In the genomic region with DNA sequence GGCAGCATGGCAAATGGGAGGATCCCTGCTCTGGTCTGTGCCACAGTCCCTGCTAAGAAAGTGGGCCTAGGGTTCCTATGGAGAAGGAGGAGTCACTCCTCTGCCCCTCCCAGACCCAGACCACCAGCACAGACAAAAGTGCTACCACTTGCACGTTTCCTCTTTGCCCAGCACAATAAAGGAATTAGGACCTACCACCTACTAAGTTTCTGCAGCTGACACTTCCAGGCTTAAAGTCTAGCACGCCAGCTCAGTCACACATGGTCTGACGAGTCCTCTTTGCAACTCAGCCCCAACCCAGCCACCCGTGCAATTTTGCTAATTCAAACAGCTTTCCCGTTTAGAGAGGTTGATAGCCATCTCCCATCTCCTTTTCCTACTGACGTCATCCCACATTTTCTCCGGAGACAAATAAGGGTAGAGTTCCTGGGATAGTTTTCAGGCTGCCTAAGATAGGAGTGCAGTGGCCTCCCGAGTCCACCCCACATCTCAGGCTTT, we compare ENCODE assay signal across 8 cellular contexts.
A peak's percentile ranks its signal among the peaks of the same experiment; 100 is the strongest.
DNase-seq lines count a peak whose midpoint lies in the region; ATAC-seq and TF ChIP-seq lines count a peak whose summit lies in the region.

No MANE protein-coding gene starts in this region.

- H2BK12ac ChIP-seq in H9 (ENCODE audit: insufficient read length, low read depth, low read length) = no peak overlapping the region

- H3K4me3 ChIP-seq in neuron (ENCODE audit: low read length) = peak overlapping the region; percentile 78

- no peak overlapping the region for H3T11ph ChIP-seq in H9 (ENCODE audit: low read length)

- H3K4me3 Mint-ChIP-seq in CD14-positive monocyte (peak overlapping the region; percentile 85 to 92), H9 (peak overlapping the region; percentile 72 to 91)

- H2AFZ ChIP-seq in H9 (ENCODE audit: low read length) (no peak overlapping the region), neuron (ENCODE audit: low read depth, low read length) (no peak overlapping the region)

- H3K18ac ChIP-seq in H9 (ENCODE audit: insufficient read length, low read depth, low read length) = no peak overlapping the region

- H3K4me1 Mint-ChIP-seq in CD14-positive monocyte (peaks cover 69% of the 10 kb centered on the region), H9 (peaks cover 38 to 45% of the 10 kb centered on the region in 2 experiments)

- no peak overlapping the region for H4K91ac ChIP-seq in H9 (ENCODE audit: insufficient read length, low read depth, low read length)

- no peak overlapping the region for H3K9ac ChIP-seq in H9 (ENCODE audit: extremely low read depth, insufficient read length, low read length)

- no peaks in the 10 kb centered on the region for H3K79me1 ChIP-seq in H9 (ENCODE audit: insufficient read depth, low read depth, low read length, poor library complexity, severe bottlenecking)

- H2BK120ac ChIP-seq in H9 (ENCODE audit: low read depth, low read length, poor library complexity, severe bottlenecking) = no peak overlapping the region

- H2BK5ac ChIP-seq in H9 (ENCODE audit: insufficient read length, low read length) = no peak overlapping the region

- ATAC-seq in SK-N-SH treated with all-trans-retinoic acid at 6 μM for 48 hours (peak; percentile 79), HG02763 (IDR thresholded peaks at IDR 0.05; ENCODE audit: unreplicated experiment) (no peak), HG03280 (IDR thresholded peaks at IDR 0.05; ENCODE audit: unreplicated experiment) (no peak)

- H3K27me3 ChIP-seq in H9 (ENCODE audit: insufficient read depth, low read length) (peaks cover 21% of the 10 kb centered on the region; the same call in 1 of the 2 replicates), neuron (ENCODE audit: insufficient read depth, low read length) (no peaks in the 10 kb centered on the region)

- H3K23ac ChIP-seq in H9 (ENCODE audit: insufficient read length, low read depth, low read length) = no peak overlapping the region

- peak overlapping the region; percentile 79 for H3K4me2 ChIP-seq in H9 (ENCODE audit: insufficient read depth, insufficient read length, low read length)

- WGBS in H9 (ENCODE audit: extremely low coverage, insufficient read length, low lambda C conversion rate) = no CpG with 5 or more reads among the region's 8 CpGs

- H3K14ac ChIP-seq in H9 (ENCODE audit: insufficient read depth, low read length) = no peak overlapping the region

- H3K36me3 ChIP-seq in neuron (ENCODE audit: insufficient read depth, low read length) = no peaks in the 10 kb centered on the region

- intact Hi-C loops in CD14-positive monocyte (cut with micrococcal nuclease) = loop anchor here (5.0 kb wide), 2 partner anchors 42 to 43 kb away; no protein-coding TSS in a partner anchor

- no peak for TF ChIP-seq CTCF in CD14-positive monocyte (IDR thresholded peaks at IDR 0.05)
- TF ChIP-seq CTCF in H9 (conservative IDR thresholded peaks at IDR 0.05) = no peak

- no peaks in the 10 kb centered on the region for H4K20me1 ChIP-seq in H9 (ENCODE audit: control insufficient read depth, insufficient read depth, insufficient read length)

- peaks cover 19% of the 10 kb centered on the region for H3K23me2 ChIP-seq in H9 (ENCODE audit: insufficient read length, low read depth, low read length, poor library complexity, severe bottlenecking)

- H3K27ac Mint-ChIP-seq in CD14-positive monocyte = peak overlapping the region; percentile 93 to 96 (median 95)
- H3K27ac Mint-ChIP-seq in H9 = no peak overlapping the region

- H3K4ac ChIP-seq in H9 (ENCODE audit: low read depth, low read length) = no peak overlapping the region

- peaks cover 9 to 13% of the 10 kb centered on the region in 2 donors for H3K36me3 Mint-ChIP-seq in CD14-positive monocyte
- H3K36me3 Mint-ChIP-seq in H9 (ENCODE audit: insufficient read depth in 1 of 3, low read depth in 3 of 3) = no peaks in the 10 kb centered on the region

- no peak overlapping the region for H4K8ac ChIP-seq in H9 (replicated peaks; ENCODE audit: insufficient read length, low read depth, low read length)

- H4K5ac ChIP-seq in H9 (ENCODE audit: insufficient read length, low read depth, low read length) = no peak overlapping the region

- H2BK20ac ChIP-seq in H9 (ENCODE audit: low read depth, low read length, poor library complexity, severe bottlenecking) = no peak overlapping the region

- no peaks in the 10 kb centered on the region for H3K9me3 ChIP-seq in H9 (ENCODE audit: control insufficient read depth, low read depth, low read length)
- H3K9me3 ChIP-seq in neuron (ENCODE audit: low read length) = no peaks in the 10 kb centered on the region

- H2BK15ac ChIP-seq in H9 (ENCODE audit: low read depth, low read length) = no peak overlapping the region

- H3K4me1 ChIP-seq in H9 (ENCODE audit: insufficient read depth, low read length) (peaks cover 3% of the 10 kb centered on the region; the same call in 1 of the 2 replicates), neuron (ENCODE audit: insufficient read depth, low read length) (peaks cover 39% of the 10 kb centered on the region)

- H3K9me3 Mint-ChIP-seq in CD14-positive monocyte (no peaks in the 10 kb centered on the region), H9 (no peaks in the 10 kb centered on the region; a peak in 1 of 5 replicates)

- DNase-seq in CD14-positive monocyte (ENCODE audit: low spot score) = peak; percentile 60
- peak; percentile 36 for DNase-seq in H9
- DNase-seq in fibroblast of gingiva (ENCODE audit: low read depth) = peak; percentile 81
- DNase-seq in inferior parietal cortex (ENCODE audit: extremely low spot score) = no peak

- no peak overlapping the region for H3K56ac ChIP-seq in H9 (ENCODE audit: insufficient read length, low read depth, low read length)

- no peak overlapping the region for H3K27ac ChIP-seq in H9 (ENCODE audit: insufficient read length, low read depth, low read length)

- H3K79me2 ChIP-seq in H9 (ENCODE audit: insufficient read depth, low read length) = no peaks in the 10 kb centered on the region

- no peak overlapping the region for H2AK5ac ChIP-seq in H9 (ENCODE audit: insufficient read length, low read length)

- H3K27me3 Mint-ChIP-seq in CD14-positive monocyte (ENCODE audit: low read depth in 3 of 3) (peaks cover 0 to 3% (median 2%) of the 10 kb centered on the region in 3 donors), H9 (ENCODE audit: low read depth) (peaks cover 94% of the 10 kb centered on the region)

TF ChIP-seq in SK-N-SH treated with all-trans-retinoic acid at 6 μM for 48 hours, 23 proteins besides CTCF, POLR2A, EP300 and RAD21:
- no peak for TF ChIP-seq OSR1 (CRISPR knock-in tag; IDR thresholded peaks at IDR 0.05)
- TF ChIP-seq ZFP3 (CRISPR knock-in tag; IDR thresholded peaks at IDR 0.05) = 0 out of 2 replicates have a peak, but pooled peaks have one; percentile 23
- TF ChIP-seq ISL1 (CRISPR knock-in tag; IDR thresholded peaks at IDR 0.05) = peak; percentile 6; the same call in 1 of the 2 replicates
- no peak for TF ChIP-seq SNAI2 (CRISPR knock-in tag; IDR thresholded peaks at IDR 0.05)

Comparison
In these comparisons a context has a peak if more than half of its experiments do, and no peak if none do; other contexts are left out.
1. H3K27ac Mint-ChIP-seq: peak in CD14-positive monocyte (7 of 7); none in H9 (0 of 3).